12 cellular contexts compared by ENCODE assay signal in genomic region chr14:65732112-65732511, GRCh38.
DNase-seq lines count a peak whose midpoint lies in the region; ATAC-seq, FAIRE-seq and TF ChIP-seq lines count a peak whose summit lies in the region.
"Had no signal": no experiment of that assay in that cellular context is flagged by ENCODE, and none has a peak within 500 bp of the region (broad histone marks: within the 10 kb centered on the region; RNA-seq: fewer than 3 reads in every experiment).

No MANE protein-coding gene starts in this region.

- TF ChIP-seq RAD21 in neural cell (conservative IDR thresholded peaks at IDR 0.05) = peak; percentile 29

- no peak overlapping the region for H3K9ac ChIP-seq in neural cell (ENCODE audit: low read length)
- no peak overlapping the region for H3K9ac ChIP-seq in colonic mucosa (ENCODE audit: low read depth in 2 of 2, low read length in 2 of 2)

- H3K27ac ChIP-seq in neural cell (ENCODE audit: low read length) = peak overlapping the region; percentile 32
- H3K27ac ChIP-seq in vagina = no peak overlapping the region
- H3K27ac ChIP-seq in colonic mucosa = no peak overlapping the region
- H3K27ac ChIP-seq: esophagus muscularis mucosa had no signal

- H3K36me3 ChIP-seq in neural cell (ENCODE audit: insufficient read depth, low read length) (no peaks in the 10 kb centered on the region), vagina (no peaks in the 10 kb centered on the region), colonic mucosa (no peaks in the 10 kb centered on the region)

- peak; percentile 99 for ATAC-seq in activated CD4-positive, CD25-positive, alpha-beta regulatory T cell treated with anti-CD3 and anti-CD28 coated beads, Interleukin-2, amount 50 U/mL, for 24 hours
- peak; percentile 94 for ATAC-seq in GM21723 (IDR thresholded peaks at IDR 0.05; ENCODE audit: unreplicated experiment)
- ATAC-seq in HG03469 (IDR thresholded peaks at IDR 0.05; ENCODE audit: unreplicated experiment) = peak; percentile 92
- ATAC-seq: Right ventricle myocardium inferior had no signal

- H3K9me2 ChIP-seq in neural cell (ENCODE audit: insufficient read depth, low read length) = no peaks in the 10 kb centered on the region

- no peak for TF ChIP-seq POLR2A in vagina (IDR thresholded peaks at IDR 0.05)

- H4K20me1 ChIP-seq in neural cell (ENCODE audit: insufficient read depth) = no peaks in the 10 kb centered on the region

- FAIRE-seq in RCC 7860 (lab: Jason Lieb, UNC) = no peak
- FAIRE-seq: A204.1 had no signal

- H3K4me3 ChIP-seq in neural cell (ENCODE audit: low read length) (no peak overlapping the region), vagina (no peak overlapping the region), colonic mucosa (no peak overlapping the region)
- H3K4me3 ChIP-seq: esophagus muscularis mucosa had no signal

- intact Hi-C loops in vagina (cut with DNase I) (no loop called here), colonic mucosa (cut with DNase I) (no loop called here)

- H3K27me3 ChIP-seq in neural cell (ENCODE audit: insufficient read depth, low read depth, low read length) (no peaks in the 10 kb centered on the region), vagina (no peaks in the 10 kb centered on the region), colonic mucosa (no peaks in the 10 kb centered on the region)
- H3K27me3 ChIP-seq: esophagus muscularis mucosa had no signal

- TF ChIP-seq CTCF in neural cell (IDR thresholded peaks at IDR 0.05; ENCODE audit: poor library complexity, severe bottlenecking) (no peak), vagina (IDR thresholded peaks at IDR 0.05) (no peak), colonic mucosa (IDR thresholded peaks at IDR 0.05) (no peak)

- no peak overlapping the region for H2AFZ ChIP-seq in neural cell (ENCODE audit: low read depth, low read length)

- DNase-seq in activated CD4-positive, CD25-positive, alpha-beta regulatory T cell treated with anti-CD3 and anti-CD28 coated beads, Interleukin-2, amount 50 U/mL, for 72 hours = no peak
- DNase-seq in RCC 7860 (ENCODE audit: low spot score) (no peak), vagina (ENCODE audit: extremely low spot score in 2 of 2) (no peak), colonic mucosa (no peak)
- DNase-seq: activated effector memory CD4-positive, alpha-beta T cell treated with Interleukin-2 at 50 U/mL for 16 hours had no signal

- peak; percentile 59 for TF ChIP-seq EP300 in neural cell (conservative IDR thresholded peaks at IDR 0.05; ENCODE audit: poor library complexity, severe bottlenecking)

- H3K4me1 ChIP-seq in vagina (no peaks in the 10 kb centered on the region), colonic mucosa (no peaks in the 10 kb centered on the region)
- H3K4me1 ChIP-seq: esophagus muscularis mucosa had no signal

- no peaks in the 10 kb centered on the region for H3F3A ChIP-seq in neural cell (ENCODE audit: insufficient read depth, low read length, poor library complexity, severe bottlenecking)

- H3K9me3 ChIP-seq in neural cell (ENCODE audit: low read length) (no peaks in the 10 kb centered on the region), vagina (no peaks in the 10 kb centered on the region), colonic mucosa (no peaks in the 10 kb centered on the region)

- H3K79me2 ChIP-seq in neural cell (replicated peaks; ENCODE audit: insufficient read depth, low read length) = no peaks in the 10 kb centered on the region

- no peak overlapping the region for H3K4me2 ChIP-seq in neural cell (ENCODE audit: low read length)

TF ChIP-seq in neural cell, 6 proteins besides CTCF, POLR2A, EP300 and RAD21:
- TF ChIP-seq SMC3 (conservative IDR thresholded peaks at IDR 0.05; ENCODE audit: poor library complexity) (no peak), TAF1 (IDR thresholded peaks at IDR 0.05; ENCODE audit: low read depth) (no peak), MXI1 (conservative IDR thresholded peaks at IDR 0.05; ENCODE audit: poor library complexity, severe bottlenecking) (no peak), POLR2AphosphoS5 (IDR thresholded peaks at IDR 0.05) (no peak), EZH2 (IDR thresholded peaks at IDR 0.05; ENCODE audit: borderline replicate concordance, insufficient read depth, low read length, poor library complexity, severe bottlenecking) (no peak), REST (IDR thresholded peaks at IDR 0.05; ENCODE audit: borderline replicate concordance) (no peak)
